In genomic region chr11:2649848-2650247, GRCh38 we compare ENCODE assay signal across 31 cellular contexts.
"Had no signal": no experiment of that assay in that cellular context is flagged by ENCODE, and none has a peak within 500 bp of the region (broad histone marks: within the 10 kb centered on the region; RNA-seq: fewer than 3 reads in every experiment).

No MANE protein-coding gene starts in this region.

- H3K27ac Mint-ChIP-seq: naive thymus-derived CD4-positive, alpha-beta T cell; natural killer cell; neural progenitor cell; stimulated activated memory B cell treated with anti-CD40 and anti-IgM and Interleukin-4, amounts not matched to agents 10 μg/mL and 1 μg/mL and 100 μg/mL, for 72 hours; stimulated activated naive CD8-positive, alpha-beta T cell treated with anti-CD3 and anti-CD28 coated beads, Interleukin-15, amount 100 ng/mL, for 72 hours; type B pancreatic cell had no signal

- H3K4me1 ChIP-seq: neural progenitor cell, parathyroid adenoma, spleen, suprapubic skin, testis, tibial artery, transverse colon, upper lobe of right lung, uterus had no signal

- H3K9ac ChIP-seq: neural progenitor cell, parathyroid adenoma had no signal

- H3K36me3 ChIP-seq: neural progenitor cell, ovary, suprapubic skin, upper lobe of right lung, uterus had no signal

- H3K4me1 Mint-ChIP-seq: natural killer cell; stimulated activated memory B cell treated with anti-CD40 and anti-IgM and Interleukin-4, amounts not matched to agents 10 μg/mL and 1 μg/mL and 100 μg/mL, for 72 hours; stimulated activated naive CD8-positive, alpha-beta T cell treated with anti-CD3 and anti-CD28 coated beads, Interleukin-15, amount 100 ng/mL, for 72 hours had no signal

- H3K27me3 ChIP-seq: neural progenitor cell, ovary, spleen, suprapubic skin, testis, transverse colon, upper lobe of right lung, uterus had no signal

- ATAC-seq: naive thymus-derived CD4-positive, alpha-beta T cell; natural killer cell; psoas muscle; right cardiac atrium; sciatic nerve; stimulated activated memory B cell treated with anti-CD40 and anti-IgM and Interleukin-4, amounts not matched to agents 10 μg/mL and 1 μg/mL and 100 μg/mL, for 72 hours; stimulated activated naive CD8-positive, alpha-beta T cell treated with anti-CD3 and anti-CD28 coated beads, Interleukin-15, amount 100 ng/mL, for 72 hours; stimulated activated naive CD8-positive, alpha-beta T cell treated with anti-CD3 and anti-CD28 coated beads, Interleukin-15, Interleukin-2, amounts not matched to agents 100 U/mL and 50 U/mL, for 24 hours; upper lobe of right lung had no signal

- DNase-seq: naive thymus-derived CD4-positive, alpha-beta T cell; natural killer cell; occipital lobe; ovary; posterior cingulate gyrus; psoas muscle; right cardiac atrium; spleen; stimulated activated CD4-positive, alpha-beta T cell treated with anti-CD3 and anti-CD28 coated beads, Interleukin-12 subunit alpha, Interleukin-12 subunit beta, amount 100 ng/mL, for 4 hours; stimulated activated CD4-positive, alpha-beta T cell treated with anti-CD3 and anti-CD28 coated beads, Interleukin-1b, Interleukin-23, amount 100 ng/mL, for 48 hours; stimulated activated CD4-positive, alpha-beta T cell treated with anti-CD3 and anti-CD28 coated beads, Interleukin-4, amount 100 ng/mL, for 1 hour; stimulated activated CD4-positive, alpha-beta T cell treated with anti-CD3 and anti-CD28 coated beads, Interleukin-4, amount 100 ng/mL, for 4 hours; stimulated activated CD8-positive, alpha-beta memory T cell treated with anti-CD3 and anti-CD28 coated beads, Interleukin-4, amount 100 ng/mL, for 48 hours; stimulated activated naive CD4-positive, alpha-beta T cell; stimulated activated naive CD8-positive, alpha-beta T cell treated with anti-CD3 and anti-CD28 coated beads, Interleukin-15, amount 100 ng/mL, for 72 hours; stimulated activated naive CD8-positive, alpha-beta T cell treated with anti-CD3 and anti-CD28 coated beads, Interleukin-15, Interleukin-2, amounts not matched to agents 100 U/mL and 50 U/mL, for 24 hours; substantia nigra; testis; tibial artery; transverse colon; upper lobe of right lung; uterus had no signal

- H3K4me3 ChIP-seq: neural progenitor cell, ovary, psoas muscle, skin epidermis, smooth muscle cell, spleen, suprapubic skin, testis, tibial artery, transverse colon, upper lobe of right lung, uterus had no signal

- H3K27me3 Mint-ChIP-seq: naive thymus-derived CD4-positive, alpha-beta T cell; stimulated activated memory B cell treated with anti-CD40 and anti-IgM and Interleukin-4, amounts not matched to agents 10 μg/mL and 1 μg/mL and 100 μg/mL, for 72 hours; stimulated activated naive CD8-positive, alpha-beta T cell treated with anti-CD3 and anti-CD28 coated beads, Interleukin-15, amount 100 ng/mL, for 72 hours; type B pancreatic cell had no signal

- H3K4me3 Mint-ChIP-seq: naive thymus-derived CD4-positive, alpha-beta T cell; natural killer cell; nephron; neural progenitor cell; stimulated activated memory B cell treated with anti-CD40 and anti-IgM and Interleukin-4, amounts not matched to agents 10 μg/mL and 1 μg/mL and 100 μg/mL, for 72 hours; stimulated activated naive CD8-positive, alpha-beta T cell treated with anti-CD3 and anti-CD28 coated beads, Interleukin-15, amount 100 ng/mL, for 72 hours; type B pancreatic cell had no signal

- H3K27ac ChIP-seq: neural progenitor cell, ovary, parathyroid adenoma, psoas muscle, skin epidermis, spleen, suprapubic skin, testis, tibial artery, transverse colon, upper lobe of right lung, uterus had no signal

- H3K9me3 ChIP-seq: testis had no signal
